Comparison of ENCODE assay signal across 8 cellular contexts in genomic region chr19:17448190-17448967, GRCh38. TPM values are rescaled to one million over a fixed set of nuclear protein-coding genes. Genes with fewer than 3 reads are reported as not detected.
A peak's percentile ranks its signal among the peaks of the same experiment; 100 is the strongest.
DNase-seq lines count a peak whose midpoint lies in the region; ATAC-seq, FAIRE-seq and TF ChIP-seq lines count a peak whose summit lies in the region.

TSS of gene TMEM221 (minus strand) at chr19:17448668. CDS start at chr19:17448462, 206 bp downstream.

- H3K27me3 ChIP-seq in IMR-90 (ENCODE audit: control insufficient read depth, insufficient read depth, low read length) (peaks cover 12% of the 10 kb centered on the region), dorsolateral prefrontal cortex (no peaks in the 10 kb centered on the region), suprapubic skin (peaks cover 3% of the 10 kb centered on the region)

- no peak for TF ChIP-seq POLR2A in IMR-90 (IDR thresholded peaks at IDR 0.05; ENCODE audit: low read depth, low read length)
- no peak for TF ChIP-seq POLR2A in suprapubic skin (IDR thresholded peaks at IDR 0.05)

- CTCF ChIA-PET in IMR-90 (lab: Yijun Ruan, JAX) = interaction anchor here (0.7 to 1.0 kb wide), 3 partner anchors 17 to 1792 kb away, joined by 3 to 4 read pairs (median 3); no protein-coding TSS in a partner anchor
- CTCF ChIA-PET in activated CD4-positive, alpha-beta T cell treated with anti-CD3 and anti-CD28 coated beads for 36 hours (lab: Charles Lee) = interaction anchor here (0.5 to 2.6 kb wide), 12 partner anchors 8 to 1498 kb away, joined by 3 to 8 read pairs (median 3); no protein-coding TSS in a partner anchor

- H2AK5ac ChIP-seq in IMR-90 (ENCODE audit: low read depth, low read length) = no peak within 1 kb of the TSS

- dilution Hi-C loops in IMR-90 (cut with HindIII; ENCODE audit: low sequenced_read_pairs, unreplicated experiment) = no loop called here

- H3K4me1 Mint-ChIP-seq in CD14-positive monocyte = peaks cover 23% of the 10 kb centered on the region
- H3K4me1 Mint-ChIP-seq in activated CD4-positive, alpha-beta T cell treated with anti-CD3 and anti-CD28 coated beads for 36 hours = peaks cover 16% of the 10 kb centered on the region
- H3K4me1 Mint-ChIP-seq in mesothelial cell of epicardium = peaks cover 4% of the 10 kb centered on the region

- H3K27me3 Mint-ChIP-seq in CD14-positive monocyte (ENCODE audit: low read depth in 3 of 3) (peaks cover 20 to 33% (median 31%) of the 10 kb centered on the region in 3 donors), mesothelial cell of epicardium (ENCODE audit: low read depth) (peaks cover 15% of the 10 kb centered on the region)
- H3K27me3 Mint-ChIP-seq in activated CD4-positive, alpha-beta T cell treated with anti-CD3 and anti-CD28 coated beads for 36 hours = peaks cover 14% of the 10 kb centered on the region

- in situ Hi-C loops in IMR-90 (cut with MboI; ENCODE audit: low sequenced_read_pairs) = no loop called here

- no peak for FAIRE-seq in RCC 7860 (lab: Jason Lieb, UNC)

- intact Hi-C loops in CD14-positive monocyte (cut with micrococcal nuclease) (no loop called here), IMR-90 (cut with micrococcal nuclease) (no loop called here), dorsolateral prefrontal cortex (cut with DNase I) (loop anchor here in 1 of 2 donors (10.0 kb wide), 2 partner anchors 256 to 406 kb away; partner anchors contain the start of gene RPL18A)
- intact Hi-C loops in activated CD4-positive, alpha-beta T cell treated with anti-CD3 and anti-CD28 coated beads for 36 hours (cut with DNase I, micrococcal nuclease) = no loop called here

- no peaks in the 10 kb centered on the region for H3K79me1 ChIP-seq in IMR-90 (ENCODE audit: low read depth in 1 of 2, low read length in 2 of 2)

- no peak within 1 kb of the TSS for H3K9ac ChIP-seq in IMR-90 (ENCODE audit: low read depth, low read length)

- POLR2A ChIA-PET in IMR-90 (lab: Charles Lee; ENCODE audit: unreplicated experiment) = no interaction called here
- POLR2A ChIA-PET in activated CD4-positive, alpha-beta T cell treated with anti-CD3 and anti-CD28 coated beads for 36 hours (lab: Charles Lee) = no interaction called here

- WGBS in IMR-90 (ENCODE audit: extremely low coverage in 2 of 2, insufficient read length in 1 of 2), 2 experiments = 3% methylated on average over 11 of the region's 77 CpGs; no CpG with 5 or more reads in 1 of the 2 experiments
- WGBS in suprapubic skin = 4% methylated on average over 22 of the region's 77 CpGs

- TF ChIP-seq EP300 in suprapubic skin (IDR thresholded peaks at IDR 0.05) = no peak

- H3K9me1 ChIP-seq in IMR-90 (ENCODE audit: insufficient read depth, low read length) = no peaks in the 10 kb centered on the region

- no peaks in the 10 kb centered on the region for H3K9me3 ChIP-seq in IMR-90 (ENCODE audit: control insufficient read depth, insufficient read depth, low read length)
- H3K9me3 ChIP-seq in suprapubic skin = no peaks in the 10 kb centered on the region

- H4K8ac ChIP-seq in IMR-90 (ENCODE audit: low read depth in 2 of 2, low read length in 2 of 2) = no peak within 1 kb of the TSS

- no peak within 1 kb of the TSS for H4K5ac ChIP-seq in IMR-90 (ENCODE audit: low read depth, low read length)

- peak within 1 kb of the TSS; percentile 55 for H2AK9ac ChIP-seq in IMR-90 (replicated peaks; ENCODE audit: low read depth, low read length, poor library complexity)

- peak; percentile 17; the same call in 1 of the 2 replicates for TF ChIP-seq RAD21 in IMR-90 (IDR thresholded peaks at IDR 0.05; ENCODE audit: low read length)

- H3K36me3 Mint-ChIP-seq in CD14-positive monocyte (peaks cover 0 to 6% of the 10 kb centered on the region in 2 donors), mesothelial cell of epicardium (no peaks in the 10 kb centered on the region)
- no peaks in the 10 kb centered on the region for H3K36me3 Mint-ChIP-seq in activated CD4-positive, alpha-beta T cell treated with anti-CD3 and anti-CD28 coated beads for 36 hours (ENCODE audit: low read depth)

- H3K4ac ChIP-seq in IMR-90 (ENCODE audit: low read depth, low read length) = no peak within 1 kb of the TSS

- no peaks in the 10 kb centered on the region for H3K36me3 ChIP-seq in IMR-90 (ENCODE audit: control insufficient read depth, insufficient read depth, low read length)
- no peaks in the 10 kb centered on the region for H3K36me3 ChIP-seq in suprapubic skin

- H3K4me2 ChIP-seq in IMR-90 (ENCODE audit: low read depth, low read length) = peak within 1 kb of the TSS; percentile 50; the same call in 1 of the 2 replicates

- H2AFZ ChIP-seq in IMR-90 (replicated peaks; ENCODE audit: low read length, poor library complexity) = peak within 1 kb of the TSS; percentile 80

- peak; percentile 64 for TF ChIP-seq CTCF in CD14-positive monocyte (IDR thresholded peaks at IDR 0.05)
- peak; percentile 55 for TF ChIP-seq CTCF in IMR-90 (conservative IDR thresholded peaks at IDR 0.05; ENCODE audit: low read depth, low read length)
- peak in 54 of 56 donors; percentile 15 to 66 (median 46) for TF ChIP-seq CTCF in dorsolateral prefrontal cortex (IDR thresholded peaks at IDR 0.05 in 54 of 56, conservative IDR thresholded peaks at IDR 0.05 in 2 of 56; ENCODE audit: low read depth in 1 of 56, partially characterized antibody in 56 of 56)
- TF ChIP-seq CTCF in mesothelial cell of epicardium (IDR thresholded peaks at IDR 0.05; ENCODE audit: unreplicated experiment) = peak; percentile 42
- peak in 1 of 2 donors; percentile 65 for TF ChIP-seq CTCF in suprapubic skin (IDR thresholded peaks at IDR 0.05)

- H3K14ac ChIP-seq in IMR-90 (replicated peaks; ENCODE audit: low read depth, low read length) = no peak within 1 kb of the TSS

- H2BK15ac ChIP-seq in IMR-90 (ENCODE audit: low read depth, low read length) = no peak within 1 kb of the TSS

- H3K18ac ChIP-seq in IMR-90 (ENCODE audit: low read depth, low read length) = no peak within 1 kb of the TSS

- no peak within 1 kb of the TSS for H3K23ac ChIP-seq in IMR-90 (ENCODE audit: low read depth, low read length)

- H3K9me3 Mint-ChIP-seq in CD14-positive monocyte (peaks cover 2 to 9% (median 4%) of the 10 kb centered on the region in 7 donors), mesothelial cell of epicardium (no peaks in the 10 kb centered on the region)
- no peaks in the 10 kb centered on the region for H3K9me3 Mint-ChIP-seq in activated CD4-positive, alpha-beta T cell treated with anti-CD3 and anti-CD28 coated beads for 36 hours (ENCODE audit: low read depth)

- H3K4me3 ChIP-seq in IMR-90 (ENCODE audit: insufficient read depth, low read depth, low read length) (peak within 1 kb of the TSS; percentile 30), dorsolateral prefrontal cortex (peak within 1 kb of the TSS; percentile 23 to 67 (median 49)), suprapubic skin (peak within 1 kb of the TSS; percentile 51)

- no TSS peak for BruUV-seq in IMR-90 (replicated peaks; lab: Mats Ljungman, UMichigan)

- DNase-seq in CD14-positive monocyte (ENCODE audit: low spot score) = no peak
- no peak for DNase-seq in IMR-90
- peak; percentile 77 for DNase-seq in activated CD4-positive, alpha-beta T cell treated with anti-CD3 and anti-CD28 coated beads for 36 hours
- DNase-seq in dorsolateral prefrontal cortex = peak in 1 of 10 donors; percentile 56
- DNase-seq in mesothelial cell of epicardium (ENCODE audit: low spot score in 2 of 2, unreplicated experiment in 2 of 2) = peak; percentile 36 to 71
- no peak for DNase-seq in suprapubic skin (ENCODE audit: low spot score in 2 of 2)
- no peak for DNase-seq in RCC 7860 (ENCODE audit: low spot score)

- H3K27ac Mint-ChIP-seq in CD14-positive monocyte (peak within 1 kb of the TSS in 1 of 7 donors; percentile 16), mesothelial cell of epicardium (no peak within 1 kb of the TSS)
- H3K27ac Mint-ChIP-seq in activated CD4-positive, alpha-beta T cell treated with anti-CD3 and anti-CD28 coated beads for 36 hours = no peak within 1 kb of the TSS

- ATAC-seq in IMR-90 (ENCODE audit: low read depth) (peak; percentile 93), GM21423 (IDR thresholded peaks at IDR 0.05; ENCODE audit: unreplicated experiment) (no peak)
- ATAC-seq in activated CD4-positive, alpha-beta T cell treated with anti-CD3 and anti-CD28 coated beads for 36 hours = peak; percentile 57

- H3K4me1 ChIP-seq in IMR-90 (ENCODE audit: control insufficient read depth, insufficient read depth, low read length) = no peaks in the 10 kb centered on the region
- peaks cover 15% of the 10 kb centered on the region for H3K4me1 ChIP-seq in suprapubic skin

- no peak within 1 kb of the TSS for H2BK5ac ChIP-seq in IMR-90 (ENCODE audit: low read depth, low read length, poor library complexity, severe bottlenecking)

- no peaks in the 10 kb centered on the region; the same call in 1 of the 2 replicates for H4K20me1 ChIP-seq in IMR-90 (ENCODE audit: insufficient read depth, low read length)

- no peak within 1 kb of the TSS for H2BK120ac ChIP-seq in IMR-90 (ENCODE audit: low read depth, low read length)

- H3K27ac ChIP-seq in IMR-90 (ENCODE audit: insufficient read depth, low read length) (no peak within 1 kb of the TSS), dorsolateral prefrontal cortex (peak within 1 kb of the TSS in 8 of 59 donors; percentile 16 to 55 (median 36)), suprapubic skin (no peak within 1 kb of the TSS)

- no peak within 1 kb of the TSS for H3K56ac ChIP-seq in IMR-90 (ENCODE audit: extremely low read depth, insufficient read depth, low read length)

- no peak within 1 kb of the TSS for H2BK20ac ChIP-seq in IMR-90 (ENCODE audit: low read depth, low read length)

- H4K91ac ChIP-seq in IMR-90 (ENCODE audit: insufficient read depth, low read depth, low read length) = no peak within 1 kb of the TSS

- H3K4me3 Mint-ChIP-seq in CD14-positive monocyte (peak within 1 kb of the TSS; percentile 52 to 76), mesothelial cell of epicardium (peak within 1 kb of the TSS; percentile 74)
- no peak within 1 kb of the TSS for H3K4me3 Mint-ChIP-seq in activated CD4-positive, alpha-beta T cell treated with anti-CD3 and anti-CD28 coated beads for 36 hours

TF ChIP-seq in IMR-90, 13 proteins besides CTCF, POLR2A, EP300 and RAD21 (continues in another document):
- no peak for TF ChIP-seq BHLHE40 (IDR thresholded peaks at IDR 0.05; ENCODE audit: low read depth, low read length)

RNA-seq across cellular contexts. Expression of gene TMEM221, which starts in this region (rescaled TPM):
- polyA plus RNA-seq in CD14-positive monocyte (not detected), IMR-90 (2012; rRNA removed) (0.06 and 0.12 TPM in 2 replicates)
- total RNA-seq in IMR-90 (2012; rRNA removed) (not detected in 2 replicates), dorsolateral prefrontal cortex (1 to 10 TPM; 1.2 to 7.2 (median 4.1) TPM), mesothelial cell of epicardium (4.8 to 6.0 TPM (median 5.1 TPM) in 3 replicates), suprapubic skin (1 to 10 TPM in 1 of 4 donors, under 1 TPM in 2, not detected in 1; 0.39 to 1.2 (median 0.68) TPM)
- polyA plus RNA-seq in IMR-90 (2012; cell fraction: cytosol; rRNA removed) = 0.08 and 0.11 TPM in 2 replicates
- polyA plus RNA-seq in IMR-90 (2012; cell fraction: nucleus; rRNA removed; ENCODE audit: low replicate concordance) = 0.04 and 0.11 TPM in 2 replicates
- total RNA-seq in activated CD4-positive, alpha-beta T cell treated with anti-CD3 and anti-CD28 coated beads for 36 hours = not detected

Comparison
In these comparisons a context has a peak if more than half of its experiments do, and no peak if none do; other contexts are left out.
1. Peak in ATAC-seq, H3K4me3 ChIP-seq and H3K4me2 ChIP-seq in IMR-90; RNA of the gene not detected or under 1 TPM.
2. Peak in DNase-seq and ATAC-seq in activated CD4-positive, alpha-beta T cell treated with anti-CD3 and anti-CD28 coated beads for 36 hours; RNA of the gene not detected or under 1 TPM.
3. DNase-seq: peak in mesothelial cell of epicardium (2 of 2); none in CD14-positive monocyte (single experiment), IMR-90 (single experiment), suprapubic skin (0 of 2) and RCC 7860 (single experiment).
4. Peak in every context shown above with its lines, with median percentiles within 50 percentile points of each other: H3K4me3 ChIP-seq.